In the genomic region with DNA sequence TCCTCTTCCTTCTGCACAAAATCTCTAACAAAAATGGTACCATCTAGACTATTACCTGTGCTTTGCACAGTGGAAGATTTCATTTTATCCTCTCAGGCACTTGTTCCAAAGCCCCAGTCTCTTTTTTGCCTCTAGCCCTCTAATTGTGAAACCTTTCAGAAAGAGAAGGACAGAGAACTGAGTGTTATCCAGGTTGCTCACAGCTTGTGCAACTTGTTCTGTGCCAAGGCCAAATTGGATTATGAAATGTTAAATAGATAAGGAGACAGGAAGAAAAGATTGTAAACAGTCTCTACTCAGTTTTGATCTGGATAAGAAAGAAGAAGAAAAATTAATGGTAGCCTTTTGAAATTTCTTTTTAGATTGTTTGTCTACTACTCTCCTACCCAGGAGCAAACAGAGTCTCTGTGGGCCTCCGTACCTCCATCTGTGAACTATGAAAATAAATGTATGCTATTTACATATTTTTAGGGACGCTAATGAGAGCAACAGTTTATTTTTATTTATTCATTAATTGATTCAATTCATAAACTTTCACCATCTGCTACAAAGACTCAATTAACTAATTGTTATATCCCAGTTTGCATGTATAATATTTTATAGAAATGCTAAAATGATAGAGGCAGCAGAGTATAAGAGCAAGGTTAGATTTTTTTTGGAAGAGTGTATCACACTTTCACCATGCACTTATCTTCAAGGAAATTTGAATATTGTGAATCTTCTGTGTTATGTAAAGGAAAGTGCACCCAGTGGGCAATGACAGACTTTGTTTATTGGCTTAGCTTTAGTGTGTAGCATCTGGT, we compare ENCODE assay signal across 1 cellular context.
A peak's percentile ranks its signal among the peaks of the same experiment; 100 is the strongest.
TF ChIP-seq lines count a peak whose summit lies in the region.

No MANE protein-coding gene starts in this region.

TF ChIP-seq in HepG2, 621 proteins besides CTCF, POLR2A, EP300 and RAD21 (continued from another document and continues in another):
- TF ChIP-seq, protein P1, sequence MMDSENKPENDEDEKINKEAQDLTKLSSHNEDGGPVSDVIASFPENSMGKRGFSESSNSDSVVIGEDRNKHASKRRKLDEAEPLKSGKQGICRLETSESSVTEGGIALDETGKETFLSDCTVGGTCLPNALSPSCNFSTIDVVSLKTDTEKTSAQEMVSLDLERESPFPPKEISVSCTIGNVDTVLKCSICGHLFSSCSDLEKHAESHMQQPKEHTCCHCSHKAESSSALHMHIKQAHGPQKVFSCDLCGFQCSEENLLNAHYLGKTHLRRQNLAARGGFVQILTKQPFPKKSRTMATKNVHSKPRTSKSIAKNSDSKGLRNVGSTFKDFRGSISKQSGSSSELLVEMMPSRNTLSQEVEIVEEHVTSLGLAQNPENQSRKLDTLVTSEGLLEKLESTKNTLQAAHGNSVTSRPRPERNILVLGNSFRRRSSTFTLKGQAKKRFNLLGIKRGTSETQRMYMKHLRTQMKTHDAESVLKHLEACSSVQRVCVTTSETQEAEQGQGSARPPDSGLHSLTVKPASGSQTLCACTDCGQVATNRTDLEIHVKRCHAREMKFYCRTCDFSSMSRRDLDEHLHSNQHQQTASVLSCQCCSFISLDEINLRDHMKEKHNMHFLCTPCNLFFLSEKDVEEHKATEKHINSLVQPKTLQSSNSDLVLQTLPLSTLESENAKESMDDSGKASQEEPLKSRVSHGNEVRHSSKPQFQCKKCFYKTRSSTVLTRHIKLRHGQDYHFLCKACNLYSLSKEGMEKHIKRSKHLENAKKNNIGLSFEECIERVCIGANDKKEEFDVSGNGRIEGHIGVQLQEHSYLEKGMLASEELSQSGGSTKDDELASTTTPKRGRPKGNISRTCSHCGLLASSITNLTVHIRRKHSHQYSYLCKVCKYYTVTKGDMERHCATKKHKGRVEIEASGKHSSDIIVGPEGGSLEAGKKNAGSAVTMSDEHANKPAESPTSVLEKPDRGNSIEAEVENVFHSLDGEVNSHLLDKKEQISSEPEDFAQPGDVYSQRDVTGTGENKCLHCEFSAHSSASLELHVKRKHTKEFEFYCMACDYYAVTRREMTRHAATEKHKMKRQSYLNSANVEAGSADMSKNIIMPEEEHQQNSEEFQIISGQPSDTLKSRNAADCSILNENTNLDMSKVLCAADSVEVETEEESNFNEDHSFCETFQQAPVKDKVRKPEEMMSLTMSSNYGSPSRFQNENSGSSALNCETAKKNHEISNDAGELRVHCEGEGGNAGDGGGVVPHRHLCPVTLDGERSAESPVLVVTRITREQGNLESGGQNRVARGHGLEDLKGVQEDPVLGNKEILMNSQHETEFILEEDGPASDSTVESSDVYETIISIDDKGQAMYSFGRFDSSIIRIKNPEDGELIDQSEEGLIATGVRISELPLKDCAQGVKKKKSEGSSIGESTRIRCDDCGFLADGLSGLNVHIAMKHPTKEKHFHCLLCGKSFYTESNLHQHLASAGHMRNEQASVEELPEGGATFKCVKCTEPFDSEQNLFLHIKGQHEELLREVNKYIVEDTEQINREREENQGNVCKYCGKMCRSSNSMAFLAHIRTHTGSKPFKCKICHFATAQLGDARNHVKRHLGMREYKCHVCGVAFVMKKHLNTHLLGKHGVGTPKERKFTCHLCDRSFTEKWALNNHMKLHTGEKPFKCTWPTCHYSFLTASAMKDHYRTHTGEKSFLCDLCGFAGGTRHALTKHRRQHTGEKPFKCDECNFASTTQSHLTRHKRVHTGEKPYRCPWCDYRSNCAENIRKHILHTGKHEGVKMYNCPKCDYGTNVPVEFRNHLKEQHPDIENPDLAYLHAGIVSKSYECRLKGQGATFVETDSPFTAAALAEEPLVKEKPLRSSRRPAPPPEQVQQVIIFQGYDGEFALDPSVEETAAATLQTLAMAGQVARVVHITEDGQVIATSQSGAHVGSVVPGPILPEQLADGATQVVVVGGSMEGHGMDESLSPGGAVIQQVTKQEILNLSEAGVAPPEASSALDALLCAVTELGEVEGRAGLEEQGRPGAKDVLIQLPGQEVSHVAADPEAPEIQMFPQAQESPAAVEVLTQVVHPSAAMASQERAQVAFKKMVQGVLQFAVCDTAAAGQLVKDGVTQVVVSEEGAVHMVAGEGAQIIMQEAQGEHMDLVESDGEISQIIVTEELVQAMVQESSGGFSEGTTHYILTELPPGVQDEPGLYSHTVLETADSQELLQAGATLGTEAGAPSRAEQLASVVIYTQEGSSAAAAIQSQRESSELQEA (CRISPR knock-in tag; IDR thresholded peaks at IDR 0.05; ENCODE audit: not compliant biosample characterization), result no peak
- TF ChIP-seq CREB1 (IDR thresholded peaks at IDR 0.05) (no peak), CREB1 (CRISPR knock-in tag; IDR thresholded peaks at IDR 0.05) (peak; percentile 80), ZNF737 (CRISPR knock-in tag; IDR thresholded peaks at IDR 0.05; ENCODE audit: borderline replicate concordance) (no peak), MAF1 (CRISPR knock-in tag; IDR thresholded peaks at IDR 0.05; ENCODE audit: borderline replicate concordance) (no peak), FOXJ3 (CRISPR knock-in tag; IDR thresholded peaks at IDR 0.05; ENCODE audit: borderline replicate concordance) (peak; percentile 71; the same call in 1 of the 2 replicates), MIER3 (CRISPR knock-in tag; IDR thresholded peaks at IDR 0.05; ENCODE audit: borderline replicate concordance) (peak; percentile 75; the same call in 1 of the 2 replicates), MIER2 (CRISPR knock-in tag; IDR thresholded peaks at IDR 0.05) (no peak), HNF4G (IDR thresholded peaks at IDR 0.05; ENCODE audit: borderline replicate concordance, low read depth, low read length) (no peak), HNF4G (CRISPR knock-in tag; IDR thresholded peaks at IDR 0.05; ENCODE audit: borderline replicate concordance, low read depth) (0 out of 2 replicates have a peak, but pooled peaks have one; percentile 29), AKAP8 (CRISPR knock-in tag; IDR thresholded peaks at IDR 0.05) (no peak), MEIS2 (CRISPR knock-in tag; IDR thresholded peaks at IDR 0.05) (no peak), ZNF121 (CRISPR knock-in tag; IDR thresholded peaks at IDR 0.05) (no peak), ZNF782 (CRISPR knock-in tag; IDR thresholded peaks at IDR 0.05; ENCODE audit: borderline replicate concordance) (no peak), GATA4 (IDR thresholded peaks at IDR 0.05; ENCODE audit: borderline replicate concordance, low read depth) (peak; percentile 44; the same call in 1 of the 2 replicates), KLF16 (CRISPR knock-in tag; IDR thresholded peaks at IDR 0.05) (peak in 1 of 2 experiments; percentile 86; a peak in 2 of 4 replicates), RXRB (CRISPR knock-in tag; IDR thresholded peaks at IDR 0.05; ENCODE audit: borderline replicate concordance) (peak; percentile 58), DPF2 (CRISPR knock-in tag; IDR thresholded peaks at IDR 0.05; ENCODE audit: borderline replicate concordance, low read depth) (0 out of 2 replicates have a peak, but pooled peaks have one; percentile 36), PHF21A (CRISPR knock-in tag; IDR thresholded peaks at IDR 0.05) (0 out of 2 replicates have a peak, but pooled peaks have one; percentile 34), RCOR2 (CRISPR knock-in tag; IDR thresholded peaks at IDR 0.05) (peak; percentile 88; the same call in 1 of the 2 replicates), CREM (IDR thresholded peaks at IDR 0.05) (peak; percentile 59; the same call in 1 of the 2 replicates), CREM (CRISPR knock-in tag; IDR thresholded peaks at IDR 0.05) (no peak), SIX4 (CRISPR knock-in tag; IDR thresholded peaks at IDR 0.05) (peak; percentile 75), TEAD3 (CRISPR knock-in tag; optimal IDR thresholded peaks at IDR 0.05; ENCODE audit: borderline replicate concordance) (peak; percentile 30), ZNF841 (CRISPR knock-in tag; IDR thresholded peaks at IDR 0.05; ENCODE audit: borderline replicate concordance) (no peak), ZNF496 (CRISPR knock-in tag; IDR thresholded peaks at IDR 0.05; ENCODE audit: insufficient replicate concordance) (no peak), ZNF644 (CRISPR knock-in tag; IDR thresholded peaks at IDR 0.05; ENCODE audit: low read depth) (peak; percentile 54; the same call in 1 of the 2 replicates), ZNF619 (CRISPR knock-in tag; IDR thresholded peaks at IDR 0.05) (no peak), FOXA1 (IDR thresholded peaks at IDR 0.05) (no peak), FOXA1 (CRISPR knock-in tag; IDR thresholded peaks at IDR 0.05) (peak; percentile 80), HMG20B (CRISPR knock-in tag; conservative IDR thresholded peaks at IDR 0.05) (0 out of 2 replicates have a peak, but pooled peaks have one; percentile 59), ZNF331 (CRISPR knock-in tag; IDR thresholded peaks at IDR 0.05) (peak; percentile 92), ZNF652 (CRISPR knock-in tag; IDR thresholded peaks at IDR 0.05; ENCODE audit: borderline replicate concordance, low read depth) (peak; percentile 28; the same call in 1 of the 2 replicates), TP53 (CRISPR knock-in tag; conservative IDR thresholded peaks at IDR 0.05) (no peak), IRF2 (CRISPR knock-in tag; IDR thresholded peaks at IDR 0.05) (peak; percentile 59; the same call in 1 of the 2 replicates), MBNL3 (CRISPR knock-in tag; conservative IDR thresholded peaks at IDR 0.05) (no peak), MIXL1 (CRISPR knock-in tag; IDR thresholded peaks at IDR 0.05) (peak; percentile 99), BCL6 (CRISPR knock-in tag; IDR thresholded peaks at IDR 0.05) (peak; percentile 73), MEF2D (CRISPR knock-in tag; IDR thresholded peaks at IDR 0.05) (no peak), ZNF747 (CRISPR knock-in tag; IDR thresholded peaks at IDR 0.05; ENCODE audit: borderline replicate concordance) (no peak), FOXO1 (CRISPR knock-in tag; IDR thresholded peaks at IDR 0.05) (peak; percentile 96)
- TF ChIP-seq, protein P2, sequence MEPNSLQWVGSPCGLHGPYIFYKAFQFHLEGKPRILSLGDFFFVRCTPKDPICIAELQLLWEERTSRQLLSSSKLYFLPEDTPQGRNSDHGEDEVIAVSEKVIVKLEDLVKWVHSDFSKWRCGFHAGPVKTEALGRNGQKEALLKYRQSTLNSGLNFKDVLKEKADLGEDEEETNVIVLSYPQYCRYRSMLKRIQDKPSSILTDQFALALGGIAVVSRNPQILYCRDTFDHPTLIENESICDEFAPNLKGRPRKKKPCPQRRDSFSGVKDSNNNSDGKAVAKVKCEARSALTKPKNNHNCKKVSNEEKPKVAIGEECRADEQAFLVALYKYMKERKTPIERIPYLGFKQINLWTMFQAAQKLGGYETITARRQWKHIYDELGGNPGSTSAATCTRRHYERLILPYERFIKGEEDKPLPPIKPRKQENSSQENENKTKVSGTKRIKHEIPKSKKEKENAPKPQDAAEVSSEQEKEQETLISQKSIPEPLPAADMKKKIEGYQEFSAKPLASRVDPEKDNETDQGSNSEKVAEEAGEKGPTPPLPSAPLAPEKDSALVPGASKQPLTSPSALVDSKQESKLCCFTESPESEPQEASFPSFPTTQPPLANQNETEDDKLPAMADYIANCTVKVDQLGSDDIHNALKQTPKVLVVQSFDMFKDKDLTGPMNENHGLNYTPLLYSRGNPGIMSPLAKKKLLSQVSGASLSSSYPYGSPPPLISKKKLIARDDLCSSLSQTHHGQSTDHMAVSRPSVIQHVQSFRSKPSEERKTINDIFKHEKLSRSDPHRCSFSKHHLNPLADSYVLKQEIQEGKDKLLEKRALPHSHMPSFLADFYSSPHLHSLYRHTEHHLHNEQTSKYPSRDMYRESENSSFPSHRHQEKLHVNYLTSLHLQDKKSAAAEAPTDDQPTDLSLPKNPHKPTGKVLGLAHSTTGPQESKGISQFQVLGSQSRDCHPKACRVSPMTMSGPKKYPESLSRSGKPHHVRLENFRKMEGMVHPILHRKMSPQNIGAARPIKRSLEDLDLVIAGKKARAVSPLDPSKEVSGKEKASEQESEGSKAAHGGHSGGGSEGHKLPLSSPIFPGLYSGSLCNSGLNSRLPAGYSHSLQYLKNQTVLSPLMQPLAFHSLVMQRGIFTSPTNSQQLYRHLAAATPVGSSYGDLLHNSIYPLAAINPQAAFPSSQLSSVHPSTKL (CRISPR knock-in tag; IDR thresholded peaks at IDR 0.05), result peak; percentile 95
- TF ChIP-seq, protein P3, sequence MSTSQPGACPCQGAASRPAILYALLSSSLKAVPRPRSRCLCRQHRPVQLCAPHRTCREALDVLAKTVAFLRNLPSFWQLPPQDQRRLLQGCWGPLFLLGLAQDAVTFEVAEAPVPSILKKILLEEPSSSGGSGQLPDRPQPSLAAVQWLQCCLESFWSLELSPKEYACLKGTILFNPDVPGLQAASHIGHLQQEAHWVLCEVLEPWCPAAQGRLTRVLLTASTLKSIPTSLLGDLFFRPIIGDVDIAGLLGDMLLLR (CRISPR knock-in tag; IDR thresholded peaks at IDR 0.05), result no peak
- TF ChIP-seq, protein P4, sequence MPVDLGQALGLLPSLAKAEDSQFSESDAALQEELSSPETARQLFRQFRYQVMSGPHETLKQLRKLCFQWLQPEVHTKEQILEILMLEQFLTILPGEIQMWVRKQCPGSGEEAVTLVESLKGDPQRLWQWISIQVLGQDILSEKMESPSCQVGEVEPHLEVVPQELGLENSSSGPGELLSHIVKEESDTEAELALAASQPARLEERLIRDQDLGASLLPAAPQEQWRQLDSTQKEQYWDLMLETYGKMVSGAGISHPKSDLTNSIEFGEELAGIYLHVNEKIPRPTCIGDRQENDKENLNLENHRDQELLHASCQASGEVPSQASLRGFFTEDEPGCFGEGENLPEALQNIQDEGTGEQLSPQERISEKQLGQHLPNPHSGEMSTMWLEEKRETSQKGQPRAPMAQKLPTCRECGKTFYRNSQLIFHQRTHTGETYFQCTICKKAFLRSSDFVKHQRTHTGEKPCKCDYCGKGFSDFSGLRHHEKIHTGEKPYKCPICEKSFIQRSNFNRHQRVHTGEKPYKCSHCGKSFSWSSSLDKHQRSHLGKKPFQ (CRISPR knock-in tag; IDR thresholded peaks at IDR 0.05; ENCODE audit: insufficient replicate concordance), result no peak
- TF ChIP-seq, protein P5, sequence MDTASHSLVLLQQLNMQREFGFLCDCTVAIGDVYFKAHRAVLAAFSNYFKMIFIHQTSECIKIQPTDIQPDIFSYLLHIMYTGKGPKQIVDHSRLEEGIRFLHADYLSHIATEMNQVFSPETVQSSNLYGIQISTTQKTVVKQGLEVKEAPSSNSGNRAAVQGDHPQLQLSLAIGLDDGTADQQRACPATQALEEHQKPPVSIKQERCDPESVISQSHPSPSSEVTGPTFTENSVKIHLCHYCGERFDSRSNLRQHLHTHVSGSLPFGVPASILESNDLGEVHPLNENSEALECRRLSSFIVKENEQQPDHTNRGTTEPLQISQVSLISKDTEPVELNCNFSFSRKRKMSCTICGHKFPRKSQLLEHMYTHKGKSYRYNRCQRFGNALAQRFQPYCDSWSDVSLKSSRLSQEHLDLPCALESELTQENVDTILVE (CRISPR knock-in tag; IDR thresholded peaks at IDR 0.05), result peak; percentile 73; the same call in 1 of the 2 replicates
- TF ChIP-seq, protein P6, sequence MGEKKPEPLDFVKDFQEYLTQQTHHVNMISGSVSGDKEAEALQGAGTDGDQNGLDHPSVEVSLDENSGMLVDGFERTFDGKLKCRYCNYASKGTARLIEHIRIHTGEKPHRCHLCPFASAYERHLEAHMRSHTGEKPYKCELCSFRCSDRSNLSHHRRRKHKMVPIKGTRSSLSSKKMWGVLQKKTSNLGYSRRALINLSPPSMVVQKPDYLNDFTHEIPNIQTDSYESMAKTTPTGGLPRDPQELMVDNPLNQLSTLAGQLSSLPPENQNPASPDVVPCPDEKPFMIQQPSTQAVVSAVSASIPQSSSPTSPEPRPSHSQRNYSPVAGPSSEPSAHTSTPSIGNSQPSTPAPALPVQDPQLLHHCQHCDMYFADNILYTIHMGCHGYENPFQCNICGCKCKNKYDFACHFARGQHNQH (CRISPR knock-in tag; IDR thresholded peaks at IDR 0.05), result 0 out of 2 replicates have a peak, but pooled peaks have one; percentile 56
- TF ChIP-seq, protein P7, sequence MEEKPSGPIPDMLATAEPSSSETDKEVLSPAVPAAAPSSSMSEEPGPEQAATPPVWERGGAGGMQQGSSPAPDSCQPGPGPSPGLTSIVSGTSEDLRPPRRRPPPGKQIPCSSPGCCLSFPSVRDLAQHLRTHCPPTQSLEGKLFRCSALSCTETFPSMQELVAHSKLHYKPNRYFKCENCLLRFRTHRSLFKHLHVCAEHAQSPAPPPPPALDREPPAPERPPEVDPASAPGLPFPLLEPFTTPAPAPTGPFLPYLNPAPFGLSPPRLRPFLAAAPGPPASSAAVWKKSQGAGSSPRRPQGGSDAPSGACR (CRISPR knock-in tag; IDR thresholded peaks at IDR 0.05), result no peak
